Comparison of ENCODE assay signal across 10 cellular contexts in the genomic region with DNA sequence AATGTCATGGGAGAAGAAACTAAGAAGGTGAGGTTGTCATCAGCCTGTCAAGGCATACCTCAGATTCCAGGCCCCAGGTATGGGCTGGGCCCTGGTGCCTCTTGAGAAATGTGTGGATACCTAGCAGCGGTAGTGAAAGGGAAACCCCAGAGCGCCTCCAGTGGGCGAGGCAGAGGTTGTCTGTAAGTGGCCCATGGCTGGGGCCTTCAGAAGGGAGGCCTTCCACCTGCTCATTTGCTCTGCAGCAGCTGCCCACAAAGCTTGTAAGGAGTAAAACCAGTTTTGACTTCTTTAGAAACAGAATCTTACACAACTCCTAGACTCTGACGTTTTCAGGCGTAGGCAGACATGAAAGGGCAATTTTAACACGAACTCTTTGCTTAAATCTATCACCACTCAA.
DNase-seq lines count a peak whose midpoint lies in the region; ATAC-seq and TF ChIP-seq lines count a peak whose summit lies in the region.
"Had no signal": no experiment of that assay in that cellular context is flagged by ENCODE, and none has a peak within 500 bp of the region (broad histone marks: within the 10 kb centered on the region; RNA-seq: fewer than 3 reads in every experiment).

No MANE protein-coding gene starts in this region.

- H3K4me3 ChIP-seq in mammary epithelial cell (replicated peaks in 1 of 3; ENCODE audit: insufficient read depth in 1 of 3, low read depth in 2 of 3, low read length in 3 of 3) = no peak overlapping the region
- H3K4me3 ChIP-seq in thyroid gland (replicated peaks in 1 of 3) = no peak overlapping the region
- H3K4me3 ChIP-seq in Peyer's patch = no peak overlapping the region

- H3K36me3 Mint-ChIP-seq in activated CD4-positive, alpha-beta T cell treated with anti-CD3 and anti-CD28 coated beads, Interleukin-2, amount 10 ng/mL, durations not matched to agents 7 days and 5 days (ENCODE audit: low read depth) = no peaks in the 10 kb centered on the region

- TF ChIP-seq CTCF in mammary epithelial cell (conservative IDR thresholded peaks at IDR 0.05 in 1 of 2, IDR thresholded peaks at IDR 0.05 in 1 of 2; ENCODE audit: extremely low read depth in 1 of 2, insufficient read depth in 1 of 2, low read depth in 1 of 2, low read length in 2 of 2) = peak; percentile 26 to 36
- no peak for TF ChIP-seq CTCF in thyroid gland (IDR thresholded peaks at IDR 0.05)
- TF ChIP-seq CTCF in Peyer's patch (IDR thresholded peaks at IDR 0.05) = no peak

- POLR2A ChIA-PET in activated CD4-positive, alpha-beta T cell treated with anti-CD3 and anti-CD28 coated beads, Interleukin-2, amount 10 ng/mL, durations not matched to agents 7 days and 5 days (lab: Charles Lee) = no interaction called here

- ATAC-seq in HG03439 (IDR thresholded peaks at IDR 0.05; ENCODE audit: unreplicated experiment) = peak; percentile 90

- no peak overlapping the region for H3K27ac Mint-ChIP-seq in activated CD4-positive, alpha-beta T cell treated with anti-CD3 and anti-CD28 coated beads, Interleukin-2, amount 10 ng/mL, durations not matched to agents 7 days and 5 days

- H3K4me1 Mint-ChIP-seq in activated CD4-positive, alpha-beta T cell treated with anti-CD3 and anti-CD28 coated beads, Interleukin-2, amount 10 ng/mL, durations not matched to agents 7 days and 5 days = no peaks in the 10 kb centered on the region

- no peak overlapping the region for H3K9ac ChIP-seq in mammary epithelial cell (ENCODE audit: insufficient read depth, low read length)

- H2AFZ ChIP-seq in mammary epithelial cell (ENCODE audit: low read depth, low read length) = no peak overlapping the region

- CTCF ChIA-PET in activated CD4-positive, alpha-beta T cell treated with anti-CD3 and anti-CD28 coated beads, Interleukin-2, amount 10 ng/mL, durations not matched to agents 7 days and 5 days (lab: Charles Lee) = no interaction called here
- CTCF ChIA-PET in mammary epithelial cell (lab: Charles Lee; ENCODE audit: low non-redundant PET) = no interaction called here

- H4K20me1 ChIP-seq in mammary epithelial cell (ENCODE audit: insufficient read depth, low read length) = no peaks in the 10 kb centered on the region

- no peaks in the 10 kb centered on the region for H3K79me2 ChIP-seq in mammary epithelial cell (ENCODE audit: insufficient read depth, low read length)

- H3K4me3 Mint-ChIP-seq in activated CD4-positive, alpha-beta T cell treated with anti-CD3 and anti-CD28 coated beads, Interleukin-2, amount 10 ng/mL, durations not matched to agents 7 days and 5 days = no peak overlapping the region

- DNase-seq in activated CD4-positive, alpha-beta T cell treated with anti-CD3 and anti-CD28 coated beads, Interleukin-2, amount 50 U/mL, for 48 hours = peak; percentile 3 to 8
- no peak for DNase-seq in activated CD4-positive, alpha-beta T cell treated with anti-CD3 and anti-CD28 coated beads, Interleukin-2, amount 10 ng/mL, durations not matched to agents 7 days and 5 days
- DNase-seq in mammary epithelial cell = peak; percentile 57
- peak; percentile 21 to 25 for DNase-seq in thyroid gland
- DNase-seq in HK-2 (ENCODE audit: unreplicated experiment) = no peak
- no peak for DNase-seq in Peyer's patch
- DNase-seq in amygdala (lab: John Stamatoyannopoulos, UW) = no peak
- DNase-seq: AML-193, NCI-H2107 had no signal

- WGBS in mammary epithelial cell (ENCODE audit: low coverage, missing lambda C conversion rate) = 74% methylated on average over 6 of the region's 6 CpGs
- 70 to 73% methylated on average over 6 of the region's 6 CpGs for WGBS in thyroid gland, 2 donors

- no peak overlapping the region for H3K4me2 ChIP-seq in mammary epithelial cell (ENCODE audit: insufficient read depth, low read depth, low read length)

- TF ChIP-seq POLR2A in thyroid gland (IDR thresholded peaks at IDR 0.05) (no peak), Peyer's patch (IDR thresholded peaks at IDR 0.05) (no peak)

- H3K27me3 ChIP-seq in mammary epithelial cell (ENCODE audit: insufficient read depth, low read length) = no peaks in the 10 kb centered on the region
- H3K27me3 ChIP-seq in thyroid gland = no peaks in the 10 kb centered on the region
- H3K27me3 ChIP-seq in Peyer's patch = no peaks in the 10 kb centered on the region

- no peaks in the 10 kb centered on the region for H3K27me3 Mint-ChIP-seq in activated CD4-positive, alpha-beta T cell treated with anti-CD3 and anti-CD28 coated beads, Interleukin-2, amount 10 ng/mL, durations not matched to agents 7 days and 5 days

- no peaks in the 10 kb centered on the region for H3K9me3 Mint-ChIP-seq in activated CD4-positive, alpha-beta T cell treated with anti-CD3 and anti-CD28 coated beads, Interleukin-2, amount 10 ng/mL, durations not matched to agents 7 days and 5 days

- no peaks in the 10 kb centered on the region for H3K9me3 ChIP-seq in mammary epithelial cell (replicated peaks; ENCODE audit: insufficient read depth, low read length)
- H3K9me3 ChIP-seq in thyroid gland = no peaks in the 10 kb centered on the region
- no peaks in the 10 kb centered on the region for H3K9me3 ChIP-seq in Peyer's patch

- no peak overlapping the region for H3K27ac ChIP-seq in mammary epithelial cell (ENCODE audit: insufficient read depth, low read depth, low read length)
- no peak overlapping the region for H3K27ac ChIP-seq in thyroid gland
- no peak overlapping the region for H3K27ac ChIP-seq in Peyer's patch

- no peaks in the 10 kb centered on the region for H3K4me1 ChIP-seq in mammary epithelial cell (ENCODE audit: insufficient read depth, low read length)
- H3K4me1 ChIP-seq in thyroid gland = no peaks in the 10 kb centered on the region
- H3K4me1 ChIP-seq in Peyer's patch = no peaks in the 10 kb centered on the region

- dilution Hi-C loops in mammary epithelial cell (cut with HindIII; ENCODE audit: low sequenced_read_pairs) = no loop called here

- in situ Hi-C loops in mammary epithelial cell (cut with MboI; ENCODE audit: low sequenced_read_pairs in 2 of 2) = no loop called here

- H3K36me3 ChIP-seq in mammary epithelial cell (ENCODE audit: insufficient read depth, low read length) (no peaks in the 10 kb centered on the region), thyroid gland (no peaks in the 10 kb centered on the region), Peyer's patch (no peaks in the 10 kb centered on the region)

- no TSS peak for BruUV-seq in mammary epithelial cell (replicated peaks; lab: Mats Ljungman, UMichigan)

- intact Hi-C loops in mammary epithelial cell (cut with micrococcal nuclease) = no loop called here
- intact Hi-C loops in thyroid gland (cut with DNase I) = no loop called here

Comparison
In these comparisons a context has a peak if more than half of its experiments do, and no peak if none do; other contexts are left out.
1. DNase-seq: peak in activated CD4-positive, alpha-beta T cell treated with anti-CD3 and anti-CD28 coated beads, Interleukin-2, amount 50 U/mL, for 48 hours (2 of 2), mammary epithelial cell (single experiment) and thyroid gland (2 of 2); none in activated CD4-positive, alpha-beta T cell treated with anti-CD3 and anti-CD28 coated beads, Interleukin-2, amount 10 ng/mL, durations not matched to agents 7 days and 5 days (single experiment), HK-2 (single experiment), Peyer's patch (0 of 3) and amygdala (0 of 56).
2. CTCF ChIP-seq: peak in mammary epithelial cell (2 of 2); none in thyroid gland (0 of 6) and Peyer's patch (0 of 6).